Comparison of ENCODE assay signal across 18 cellular contexts in the genomic region with DNA sequence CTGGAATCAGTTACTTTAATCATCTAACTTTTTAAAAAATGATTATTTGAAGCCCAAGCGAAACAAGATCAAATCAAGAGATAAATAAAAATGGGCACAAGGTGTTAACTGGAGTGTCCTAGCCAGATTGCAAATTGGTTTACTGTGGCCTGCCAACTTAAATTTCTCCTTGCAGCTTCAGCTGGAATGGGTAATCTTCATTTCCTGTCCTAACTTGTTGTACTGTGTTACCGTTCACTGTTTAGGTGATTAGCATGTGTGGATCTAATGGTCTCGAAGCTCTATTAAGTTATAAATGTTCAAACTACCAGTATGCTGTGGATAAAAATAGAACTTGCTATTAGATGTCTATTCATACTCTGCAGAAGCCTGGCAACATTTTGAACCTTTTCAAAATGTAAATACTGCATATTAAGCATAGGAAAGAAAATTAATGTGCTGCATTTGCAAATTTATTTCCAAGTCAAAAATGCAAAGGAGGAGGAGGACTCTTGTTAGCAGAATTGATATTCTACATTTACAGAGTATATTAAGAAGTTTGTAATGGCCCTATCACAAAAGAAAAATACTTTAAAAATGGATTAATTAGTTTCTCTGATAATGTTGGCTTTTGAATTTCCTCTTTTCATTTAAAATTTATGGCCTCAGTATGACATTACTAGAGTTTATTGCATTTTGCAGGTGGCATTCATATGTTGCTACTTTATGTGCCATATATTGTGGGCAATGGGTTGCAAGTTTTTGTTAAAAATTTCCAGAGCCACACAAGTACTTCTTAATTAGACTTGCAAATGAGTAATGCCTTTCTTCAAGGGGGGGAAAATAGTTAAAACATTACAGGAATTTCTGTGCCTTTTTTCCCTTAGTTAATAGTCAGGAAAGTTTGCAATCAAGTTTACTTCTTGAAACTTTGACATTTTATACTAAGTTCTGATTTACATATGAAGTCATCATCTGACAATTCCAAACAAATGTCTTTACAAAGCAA.
DNase-seq lines count a peak whose midpoint lies in the region; ATAC-seq, FAIRE-seq and TF ChIP-seq lines count a peak whose summit lies in the region.
"Had no signal": no experiment of that assay in that cellular context is flagged by ENCODE, and none has a peak within 500 bp of the region (broad histone marks: within the 10 kb centered on the region; RNA-seq: fewer than 3 reads in every experiment).

No MANE protein-coding gene starts in this region.

- H2BK120ac ChIP-seq in neuronal stem cell (ENCODE audit: low read depth, low read length), result no peak overlapping the region

- no peak overlapping the region for H3K9ac ChIP-seq in neuronal stem cell (ENCODE audit: low read depth, low read length, poor library complexity)

- no peaks in the 10 kb centered on the region for H3K9me3 ChIP-seq in neuronal stem cell (replicated peaks in 1 of 2; ENCODE audit: control insufficient read depth in 2 of 2, insufficient read depth in 1 of 2, low read depth in 1 of 2, low read length in 2 of 2)
- H3K9me3 ChIP-seq: right lobe of liver had no signal

- H2AK5ac ChIP-seq in neuronal stem cell (ENCODE audit: low read depth, low read length), result no peak overlapping the region

- no peak for TF ChIP-seq CTCF in bronchial epithelial cell (IDR thresholded peaks at IDR 0.05; ENCODE audit: insufficient read depth, low read length, severe bottlenecking)

- H3K4me1 ChIP-seq in neuronal stem cell (ENCODE audit: control insufficient read depth in 2 of 2, insufficient read depth in 1 of 2, low read depth in 1 of 2, low read length in 2 of 2), result peaks cover 0 to 5% of the 10 kb centered on the region in 2 donors

- H3K14ac ChIP-seq in neuronal stem cell (ENCODE audit: low read length), result no peak overlapping the region

- H3K36me3 ChIP-seq in bronchial epithelial cell (ENCODE audit: control insufficient read depth, insufficient read depth, low read length), result no peaks in the 10 kb centered on the region
- H3K36me3 ChIP-seq in neuronal stem cell (replicated peaks in 1 of 2; ENCODE audit: control insufficient read depth in 2 of 2, insufficient read depth in 2 of 2, low read length in 2 of 2), result no peaks in the 10 kb centered on the region
- H3K36me3 ChIP-seq: right lobe of liver had no signal

- no peak overlapping the region for H2BK15ac ChIP-seq in neuronal stem cell (ENCODE audit: low read length)

- H3K18ac ChIP-seq in neuronal stem cell (ENCODE audit: low read length), result no peak overlapping the region

- peak; percentile 8 for DNase-seq in NCI-H1436 treated with DMSO at 0.1 percent for 48 hours (lab: John Stamatoyannopoulos, UW)
- DNase-seq in NCI-H1436 (lab: John Stamatoyannopoulos, UW), result no peak
- peak; percentile 60 to 61 for DNase-seq in NCI-H526 (lab: John Stamatoyannopoulos, UW)
- DNase-seq in bronchial epithelial cell (ENCODE audit: low read depth), result peak; percentile 78
- no peak for DNase-seq in neuronal stem cell (ENCODE audit: low spot score)
- DNase-seq in activated effector memory CD4-positive, alpha-beta T cell treated with anti-CD3 and anti-CD28 coated beads, Interleukin-2, amount 50 U/mL, for 16 hours, result no peak
- DNase-seq: 8988T; activated effector memory CD4-positive, alpha-beta T cell treated with Interleukin-2 at 50 U/mL for 16 hours; GOT3; KBM-7; NCI-H1930; NK-92 treated with Interleukin-12 subunit alpha and Interleukin-12 subunit beta, amount 100 ng/mL, for 24 hours; right lobe of liver; stimulated activated CD4-positive, alpha-beta T cell treated with anti-CD3 and anti-CD28 coated beads, Interleukin-4, amount 100 ng/mL, for 24 hours had no signal

- H4K91ac ChIP-seq in neuronal stem cell (ENCODE audit: low read depth, low read length, poor library complexity), result no peak overlapping the region

- H3K4ac ChIP-seq in neuronal stem cell (ENCODE audit: low read length), result no peak overlapping the region

- H2AFZ ChIP-seq in neuronal stem cell (ENCODE audit: low read length), result peak overlapping the region; percentile 0

- H3K4me3 ChIP-seq in bronchial epithelial cell (ENCODE audit: low read depth, low read length) (no peak overlapping the region), neuronal stem cell (ENCODE audit: low read length in 2 of 2) (no peak overlapping the region)
- H3K4me3 ChIP-seq: right lobe of liver had no signal

- ATAC-seq in HG02623 (IDR thresholded peaks at IDR 0.05; ENCODE audit: unreplicated experiment), result no peak
- ATAC-seq in HG03097 (IDR thresholded peaks at IDR 0.05; ENCODE audit: low FRiP score, unreplicated experiment), result no peak
- ATAC-seq: right lobe of liver; stimulated activated effector memory CD8-positive, alpha-beta T cell treated with anti-CD3 and anti-CD28 coated beads, Interleukin-12 subunit alpha, Interleukin-12 subunit beta, amount 100 ng/mL, for 72 hours had no signal

- WGBS in neuronal stem cell (ENCODE audit: extremely low coverage in 2 of 2, insufficient read length in 2 of 2, insufficient replicate concordance in 1 of 2), 2 donors, result no CpG with 5 or more reads among the region's 3 CpGs

- H2BK12ac ChIP-seq in neuronal stem cell (ENCODE audit: low read length), result no peak overlapping the region

- no peak overlapping the region for H3K23ac ChIP-seq in neuronal stem cell (ENCODE audit: low read depth, low read length, poor library complexity)

- FAIRE-seq in bronchial epithelial cell (lab: Jason Lieb, UNC), result no peak
- FAIRE-seq: TTC549 had no signal

- H3K4me2 ChIP-seq in neuronal stem cell (ENCODE audit: insufficient read depth, low read length, poor library complexity, severe bottlenecking), result no peak overlapping the region

- H3K27me3 ChIP-seq in bronchial epithelial cell (ENCODE audit: control insufficient read depth, insufficient read depth, low read length) (no peaks in the 10 kb centered on the region), neuronal stem cell (ENCODE audit: control insufficient read depth in 3 of 3, insufficient read depth in 3 of 3, low read depth in 1 of 3, low read length in 3 of 3) (no peaks in the 10 kb centered on the region)
- H3K27me3 ChIP-seq: right lobe of liver had no signal

- H2BK5ac ChIP-seq in neuronal stem cell (ENCODE audit: low read length), result no peak overlapping the region

- H3K79me1 ChIP-seq in neuronal stem cell (ENCODE audit: low read depth, low read length), result no peaks in the 10 kb centered on the region

- H3K27ac ChIP-seq in neuronal stem cell (replicated peaks; ENCODE audit: low read length), result no peak overlapping the region
- H3K27ac ChIP-seq: right lobe of liver had no signal

- no peak overlapping the region for H4K8ac ChIP-seq in neuronal stem cell (ENCODE audit: low read depth, low read length)

Comparison
In these comparisons a context has a peak if more than half of its experiments do, and no peak if none do; other contexts are left out.
1. DNase-seq: peak in NCI-H1436 treated with DMSO at 0.1 percent for 48 hours (single experiment), NCI-H526 (2 of 2) and bronchial epithelial cell (single experiment); none in NCI-H1436 (single experiment), neuronal stem cell (single experiment) and activated effector memory CD4-positive, alpha-beta T cell treated with anti-CD3 and anti-CD28 coated beads, Interleukin-2, amount 50 U/mL, for 16 hours (single experiment).